1 cellular context compared by ENCODE assay signal in genomic region chrX:30992381-30992904, GRCh38.
TF ChIP-seq lines count a peak whose summit lies in the region.

No MANE protein-coding gene starts in this region.

TF ChIP-seq in HepG2, 621 proteins besides CTCF, POLR2A, EP300 and RAD21 (continued from another document and continues in another):
- TF ChIP-seq ZNF496 (CRISPR knock-in tag; IDR thresholded peaks at IDR 0.05; ENCODE audit: insufficient replicate concordance) (no peak), ZNF318 (CRISPR knock-in tag; IDR thresholded peaks at IDR 0.05) (no peak), TP53 (CRISPR knock-in tag; conservative IDR thresholded peaks at IDR 0.05) (no peak), SRSF4 (IDR thresholded peaks at IDR 0.05; ENCODE audit: low read depth, low read length, poor library complexity, severe bottlenecking) (no peak), POGZ (CRISPR knock-in tag; IDR thresholded peaks at IDR 0.05) (no peak), PRDM10 (CRISPR knock-in tag; IDR thresholded peaks at IDR 0.05; ENCODE audit: low read depth) (no peak), ZNF335 (CRISPR knock-in tag; IDR thresholded peaks at IDR 0.05) (no peak), MAFK (conservative IDR thresholded peaks at IDR 0.05 in 1 of 2, IDR thresholded peaks at IDR 0.05 in 1 of 2; ENCODE audit: low read length in 2 of 2) (no peak), PHB2 (IDR thresholded peaks at IDR 0.05; ENCODE audit: partially characterized antibody) (no peak), ATF5 (CRISPR knock-in tag; IDR thresholded peaks at IDR 0.05; ENCODE audit: low read depth) (no peak), KDM5B (CRISPR knock-in tag; IDR thresholded peaks at IDR 0.05; ENCODE audit: borderline replicate concordance) (no peak), GPBP1L1 (CRISPR knock-in tag; IDR thresholded peaks at IDR 0.05) (no peak), ZNF720 (CRISPR knock-in tag; IDR thresholded peaks at IDR 0.05) (no peak), EED (CRISPR knock-in tag; IDR thresholded peaks at IDR 0.05) (no peak), POLR2G (IDR thresholded peaks at IDR 0.05; ENCODE audit: low read depth, low read length) (no peak), CENPX (CRISPR knock-in tag; IDR thresholded peaks at IDR 0.05) (no peak), ZFP36L2 (CRISPR knock-in tag; IDR thresholded peaks at IDR 0.05) (no peak), ARID5B (CRISPR knock-in tag; IDR thresholded peaks at IDR 0.05) (peak; percentile 87), ZNF770 (CRISPR knock-in tag; IDR thresholded peaks at IDR 0.05) (no peak), ASH2L (IDR thresholded peaks at IDR 0.05; ENCODE audit: insufficient read length, low read depth, low read length) (peak; percentile 61), MXD4 (CRISPR knock-in tag; IDR thresholded peaks at IDR 0.05) (no peak), NFE2 (CRISPR knock-in tag; IDR thresholded peaks at IDR 0.05) (no peak), LCORL (IDR thresholded peaks at IDR 0.05) (no peak), LCORL (CRISPR knock-in tag; IDR thresholded peaks at IDR 0.05) (0 out of 2 replicates have a peak, but pooled peaks have one; percentile 34), RFX1 (IDR thresholded peaks at IDR 0.05) (no peak), EHMT2 (IDR thresholded peaks at IDR 0.05; ENCODE audit: borderline replicate concordance, low read depth, low read length) (no peak), MYPOP (CRISPR knock-in tag; IDR thresholded peaks at IDR 0.05) (no peak), NFYC (CRISPR knock-in tag; IDR thresholded peaks at IDR 0.05) (no peak), MED13 (CRISPR knock-in tag; IDR thresholded peaks at IDR 0.05) (no peak), ZNF768 (CRISPR knock-in tag; IDR thresholded peaks at IDR 0.05) (no peak), MBD4 (IDR thresholded peaks at IDR 0.05; ENCODE audit: borderline replicate concordance, low read length) (no peak), GZF1 (CRISPR knock-in tag; IDR thresholded peaks at IDR 0.05) (no peak), PAF1 (CRISPR knock-in tag; IDR thresholded peaks at IDR 0.05) (no peak), ZNF556 (CRISPR knock-in tag; IDR thresholded peaks at IDR 0.05; ENCODE audit: borderline replicate concordance) (no peak), NRL (CRISPR knock-in tag; IDR thresholded peaks at IDR 0.05; ENCODE audit: borderline replicate concordance) (no peak), ZNF597 (CRISPR knock-in tag; IDR thresholded peaks at IDR 0.05) (no peak), ZFP36L1 (CRISPR knock-in tag; IDR thresholded peaks at IDR 0.05) (no peak), ZNF317 (CRISPR knock-in tag; IDR thresholded peaks at IDR 0.05) (peak; percentile 93)
